9 cellular contexts compared by ENCODE assay signal in genomic region chr14:67411375-67411774, GRCh38. TPM values are rescaled to one million over a fixed set of nuclear protein-coding genes. Genes with fewer than 3 reads are reported as not detected.
A peak's percentile ranks its signal among the peaks of the same experiment; 100 is the strongest.
DNase-seq lines count a peak whose midpoint lies in the region; FAIRE-seq and TF ChIP-seq lines count a peak whose summit lies in the region.
"Had no signal": no experiment of that assay in that cellular context is flagged by ENCODE, and none has a peak within 500 bp of the region (broad histone marks: within the 10 kb centered on the region; RNA-seq: fewer than 3 reads in every experiment).

No MANE protein-coding gene starts in this region.

- peaks cover 10% of the 10 kb centered on the region for H3K27me3 Mint-ChIP-seq in activated T-cell treated with anti-CD3 and anti-CD28 coated beads, Interleukin-2, amount 50 U/mL, for 24 hours

- peak overlapping the region; percentile 48 for H3K4me3 ChIP-seq in astrocyte of the spinal cord (ENCODE audit: low read depth, low read length)
- peak overlapping the region; percentile 25 to 66 for H3K4me3 ChIP-seq in kidney (ENCODE audit: low read length in 2 of 2)
- peak overlapping the region; percentile 45 to 49 for H3K4me3 ChIP-seq in testis
- H3K4me3 ChIP-seq: uterus had no signal

- no peak for TF ChIP-seq POLR2A in testis (IDR thresholded peaks at IDR 0.05)

- H3K27me3 ChIP-seq in testis, result no peaks in the 10 kb centered on the region

- no peak for FAIRE-seq in kidney (lab: Jason Lieb, UNC)

- no peak for DNase-seq in activated T-cell treated with anti-CD3 and anti-CD28 coated beads, Interleukin-2, amount 50 U/mL, for 24 hours
- DNase-seq in activated T-cell treated with anti-CD3 and anti-CD28 coated beads for 4 hours (no peak), astrocyte of the spinal cord (ENCODE audit: low read depth, low spot score) (no peak), kidney (no peak), testis (no peak), amniotic stem cell (lab: John Stamatoyannopoulos, UW) (no peak), head of caudate nucleus (no peak), NCI-H774 (lab: John Stamatoyannopoulos, UW) (no peak)
- DNase-seq: uterus had no signal

- H3K9me3 Mint-ChIP-seq in activated T-cell treated with anti-CD3 and anti-CD28 coated beads, Interleukin-2, amount 50 U/mL, for 24 hours, result no peaks in the 10 kb centered on the region

- H3K9me3 ChIP-seq in kidney (ENCODE audit: control insufficient read depth in 1 of 2, low read length in 2 of 2), result no peaks in the 10 kb centered on the region
- H3K9me3 ChIP-seq in testis, result no peaks in the 10 kb centered on the region
- H3K9me3 ChIP-seq: uterus had no signal

- no peak overlapping the region for H3K9ac ChIP-seq in kidney (ENCODE audit: low read length in 2 of 2)

- H3K4me1 Mint-ChIP-seq in activated T-cell treated with anti-CD3 and anti-CD28 coated beads, Interleukin-2, amount 50 U/mL, for 24 hours (ENCODE audit: low read depth), result peaks cover 21% of the 10 kb centered on the region

- H3K27ac ChIP-seq in kidney (ENCODE audit: low read depth in 2 of 2, low read length in 2 of 2) (no peak overlapping the region), testis (no peak overlapping the region)
- H3K27ac ChIP-seq: uterus had no signal

- in situ Hi-C loops in astrocyte of the spinal cord (cut with HindIII; ENCODE audit: low sequenced_read_pairs), result no loop called here

- H3K4me1 ChIP-seq in kidney (ENCODE audit: control insufficient read depth in 1 of 2, insufficient read depth in 1 of 2, low read depth in 1 of 2, low read length in 2 of 2), result no peaks in the 10 kb centered on the region
- H3K4me1 ChIP-seq in testis, result peaks cover 6% of the 10 kb centered on the region
- H3K4me1 ChIP-seq: uterus had no signal

- no peaks in the 10 kb centered on the region for H3K36me3 Mint-ChIP-seq in activated T-cell treated with anti-CD3 and anti-CD28 coated beads, Interleukin-2, amount 50 U/mL, for 24 hours (ENCODE audit: low read depth)

- TF ChIP-seq CTCF in astrocyte of the spinal cord (IDR thresholded peaks at IDR 0.05; ENCODE audit: low read depth, low read length) (no peak), kidney (IDR thresholded peaks at IDR 0.05; ENCODE audit: borderline replicate concordance, extremely low read depth, insufficient read depth) (no peak), testis (IDR thresholded peaks at IDR 0.05) (no peak)

- no peak overlapping the region for H3K27ac Mint-ChIP-seq in activated T-cell treated with anti-CD3 and anti-CD28 coated beads, Interleukin-2, amount 50 U/mL, for 24 hours

- 27 to 36% methylated on average over 9 of the region's 9 CpGs for WGBS in testis, 2 donors

- peak overlapping the region; percentile 58 for H3K4me3 Mint-ChIP-seq in activated T-cell treated with anti-CD3 and anti-CD28 coated beads, Interleukin-2, amount 50 U/mL, for 24 hours

- H3K36me3 ChIP-seq in kidney (ENCODE audit: control insufficient read depth in 1 of 2, insufficient read depth in 2 of 2, low read length in 2 of 2) (no peaks in the 10 kb centered on the region), testis (ENCODE audit: low read depth, missing control alignments) (no peaks in the 10 kb centered on the region)
- H3K36me3 ChIP-seq: uterus had no signal

- intact Hi-C loops in kidney (cut with DNase I) (no loop called here), testis (cut with DNase I; ENCODE audit: low total_unique reads) (no loop called here), head of caudate nucleus (cut with DNase I) (no loop called here)

RNA-seq across cellular contexts. Expression of gene PLEK2, which starts 0.6 kb away (rescaled TPM):
- total RNA-seq in kidney, result 10.8 TPM
- 11.4 TPM for polyA plus RNA-seq in kidney (ENCODE audit: insufficient read depth, low read depth, low replicate concordance)
- 1 to 10 TPM; 4.2 to 5.7 TPM for total RNA-seq in testis
- 7.1 TPM for polyA plus RNA-seq in testis (ENCODE audit: insufficient read depth, low read depth, low replicate concordance)

RNA-seq across cellular contexts. Expression of gene EIF2S1, which starts 51.2 kb away (rescaled TPM):
- total RNA-seq in kidney (78.2 TPM), testis (10 to 100 TPM; 82.1 to 83.9 TPM)
- polyA plus RNA-seq in kidney (ENCODE audit: insufficient read depth, low read depth, low replicate concordance) (52.8 TPM), testis (ENCODE audit: insufficient read depth, low read depth, low replicate concordance) (158 TPM)

RNA-seq across cellular contexts. Expression of gene ATP6V1D, which starts 51.8 kb away (rescaled TPM):
- 91.5 TPM for total RNA-seq in kidney
- 200 TPM for polyA plus RNA-seq in kidney (ENCODE audit: insufficient read depth, low read depth, low replicate concordance)
- total RNA-seq in testis, result 100 to 1,000 TPM in 1 of 2 donors, 10 to 100 TPM in 1; 75.6 to 103 TPM
- polyA plus RNA-seq in testis (ENCODE audit: insufficient read depth, low read depth, low replicate concordance), result 68.0 TPM
